In the genomic region with DNA sequence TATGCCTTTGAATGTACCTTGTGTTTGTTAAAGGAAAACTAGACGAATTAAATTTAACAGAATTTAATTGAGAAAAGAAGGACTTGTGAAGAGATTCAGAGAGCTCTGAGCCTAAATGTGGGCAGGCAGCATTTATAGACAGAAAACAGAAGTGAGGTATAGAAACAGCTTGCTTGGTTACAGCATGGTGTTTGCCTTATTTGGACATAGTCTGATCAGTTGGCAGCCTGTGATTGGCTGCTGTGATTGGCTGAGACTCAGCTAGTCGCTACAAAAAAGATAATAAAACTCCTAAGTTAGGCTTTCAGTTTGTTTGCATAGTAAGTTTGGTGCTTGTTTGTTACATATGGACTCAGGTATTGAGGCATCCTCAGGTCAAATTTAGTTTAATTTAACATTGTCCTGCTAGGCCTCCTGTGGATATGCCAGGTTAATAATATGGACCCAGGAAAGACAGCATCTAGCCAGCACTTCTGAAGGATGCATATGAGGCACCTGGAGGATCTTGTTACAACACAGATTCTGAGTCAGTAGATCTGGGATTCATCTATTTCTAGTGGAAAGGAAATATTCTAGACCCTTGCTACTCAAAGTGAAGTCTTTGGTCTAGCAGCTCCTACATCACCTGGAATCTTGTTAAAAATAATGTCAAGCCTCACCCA, we compare ENCODE assay signal across 12 cellular contexts. TPM values are rescaled to one million over a fixed set of nuclear protein-coding genes. Genes with fewer than 3 reads are reported as not detected.
DNase-seq lines count a peak whose midpoint lies in the region; ATAC-seq, FAIRE-seq and TF ChIP-seq lines count a peak whose summit lies in the region.
"Had no signal": no experiment of that assay in that cellular context is flagged by ENCODE, and none has a peak within 500 bp of the region (broad histone marks: within the 10 kb centered on the region; RNA-seq: fewer than 3 reads in every experiment).

No MANE protein-coding gene starts in this region.

- no peak overlapping the region for H3K23ac ChIP-seq in H1 (ENCODE audit: insufficient read length)

- ATAC-seq in GM18519 (IDR thresholded peaks at IDR 0.05; ENCODE audit: low FRiP score, unreplicated experiment) (peak; percentile 71), GM19467 (IDR thresholded peaks at IDR 0.05; ENCODE audit: unreplicated experiment) (no peak)
- ATAC-seq: A549, mucosa of descending colon had no signal

- no peak overlapping the region for H4K5ac ChIP-seq in H1 (ENCODE audit: insufficient read length, low read depth, low read length)

- H3K23me2 ChIP-seq in H1 (ENCODE audit: low read depth, low read length): no peaks in the 10 kb centered on the region

- 68% methylated on average over 2 of the region's 2 CpGs; no CpG with 5 or more reads in 1 of the 2 experiments for WGBS in H1 (ENCODE audit: extremely low coverage in 1 of 2, insufficient coverage in 1 of 2, insufficient read length in 1 of 2, insufficient replicate concordance in 2 of 2, low coverage in 1 of 2, low lambda C conversion rate in 2 of 2, missing lambda C conversion rate in 1 of 2), 2 experiments
- WGBS in adrenal gland, 4 donors: 40 to 62% (median 51%) methylated on average over 2 of the region's 2 CpGs

- DNase-seq in NCI-H748 (lab: John Stamatoyannopoulos, UW; ENCODE audit: unreplicated experiment) (peak; percentile 53), NCI-H748 treated with DMSO at 0.1 percent for 48 hours (lab: John Stamatoyannopoulos, UW) (no peak), RPMI7951 (ENCODE audit: low read depth) (peak; percentile 23), H1 (ENCODE audit: low read depth in 1 of 2, low spot score in 2 of 2) (no peak), adrenal gland (no peak), DMS79 treated with DMSO at 0.1 percent for 48 hours (lab: John Stamatoyannopoulos, UW) (no peak)
- DNase-seq: activated gamma-delta T cell treated with Interleukin-2 at 50 U/mL for 16 hours, EL, mucosa of descending colon had no signal

- TF ChIP-seq CTCF in H1 (IDR thresholded peaks at IDR 0.05; ENCODE audit: control extremely low read depth in 1 of 3, insufficient read depth in 1 of 3, low read depth in 1 of 3, low read length in 3 of 3) (no peak), adrenal gland (IDR thresholded peaks at IDR 0.05) (no peak)

- FAIRE-seq in H1 (lab: Jason Lieb, UNC): peak; percentile 39

- CTCF ChIA-PET in H1 (lab: Charles Lee; ENCODE audit: partially characterized antibody): interaction anchor here (0.6 to 0.7 kb wide), 2 partner anchors 51 to 807 kb away, joined by 3 read pairs; no protein-coding TSS in a partner anchor

- no peak overlapping the region for H2BK12ac ChIP-seq in H1 (ENCODE audit: low read depth, low read length)

- H3K79me1 ChIP-seq in H1 (ENCODE audit: low read depth, low read length): no peaks in the 10 kb centered on the region

- H2AK5ac ChIP-seq in H1 (ENCODE audit: low read depth, low read length): no peak overlapping the region

- H3K9ac ChIP-seq in H1 (replicated peaks in 1 of 4; ENCODE audit: extremely low read depth in 1 of 4, low read depth in 3 of 4, low read length in 3 of 4): no peak overlapping the region

- POLR2A ChIA-PET in H1 (lab: Charles Lee; ENCODE audit: partially characterized antibody): interaction anchor here (0.6 kb wide), 2 partner anchors 29 to 153 kb away, joined by 3 read pairs; no protein-coding TSS in a partner anchor

- intact Hi-C loops in adrenal gland (cut with DNase I): no loop called here

- peak overlapping the region; percentile 82 for H2AFZ ChIP-seq in H1 (ENCODE audit: low read length)

- H3K4me1 ChIP-seq in H1 (replicated peaks in 1 of 4; ENCODE audit: control insufficient read depth in 3 of 4, insufficient read depth in 4 of 4, low read length in 3 of 4) (peaks cover 0 to 4% (median 1%) of the 10 kb centered on the region in 4 experiments; a peak in 1 of 7 replicates), adrenal gland (replicated peaks in 1 of 2) (no peaks in the 10 kb centered on the region)
- H3K4me1 ChIP-seq: A549 had no signal

- H3K4me3 ChIP-seq in H1 (ENCODE audit: extremely low read depth in 1 of 4, insufficient read depth in 2 of 4, low read depth in 3 of 4, low read length in 4 of 4) (no peak overlapping the region), adrenal gland (no peak overlapping the region)
- H3K4me3 ChIP-seq: A549, mucosa of descending colon had no signal

- no peaks in the 10 kb centered on the region; a peak in 1 of 7 replicates for H3K27me3 ChIP-seq in H1 (replicated peaks in 1 of 4; ENCODE audit: control insufficient read depth in 3 of 4, extremely low read depth in 1 of 4, insufficient read depth in 3 of 4, low read length in 3 of 4)
- peaks cover 5% of the 10 kb centered on the region for H3K27me3 ChIP-seq in adrenal gland

- TF ChIP-seq POLR2A in H1 (IDR thresholded peaks at IDR 0.05; ENCODE audit: control extremely low read depth in 1 of 2, low read depth in 2 of 2, low read length in 2 of 2) (no peak), adrenal gland (IDR thresholded peaks at IDR 0.05) (no peak)

- no peak for TF ChIP-seq EP300 in H1 (IDR thresholded peaks at IDR 0.05; ENCODE audit: borderline replicate concordance in 1 of 2, low read depth in 2 of 2, low read length in 2 of 2)

- H3K18ac ChIP-seq in H1 (ENCODE audit: extremely low read depth, low read length): no peak overlapping the region

- H3K9me3 ChIP-seq in H1 (ENCODE audit: insufficient read depth in 2 of 2, low read depth in 1 of 2, low read length in 1 of 2) (no peaks in the 10 kb centered on the region), adrenal gland (replicated peaks in 1 of 3) (no peaks in the 10 kb centered on the region)
- H3K9me3 ChIP-seq: mucosa of descending colon had no signal

- no peak overlapping the region for H3K56ac ChIP-seq in H1 (replicated peaks; ENCODE audit: insufficient read length, low read depth, low read length)

- H3K4me2 ChIP-seq in H1 (ENCODE audit: insufficient read depth in 1 of 2, low read depth in 2 of 2, low read length in 2 of 2): 0 out of 4 replicates have a peak overlapping the region, but pooled peaks of 1 of the 2 experiments have one; percentile 24
- H3K4me2 ChIP-seq: A549 had no signal

- H2BK120ac ChIP-seq in H1 (replicated peaks; ENCODE audit: low read depth, low read length): no peak overlapping the region

- no peak overlapping the region for H2BK20ac ChIP-seq in H1 (ENCODE audit: low read length)

- H3K36me3 ChIP-seq in H1 (ENCODE audit: control insufficient read depth in 2 of 4, insufficient read depth in 4 of 4, low read length in 3 of 4): no peaks in the 10 kb centered on the region
- H3K36me3 ChIP-seq in adrenal gland (replicated peaks in 1 of 2): no peaks in the 10 kb centered on the region

- H3K14ac ChIP-seq in H1 (ENCODE audit: insufficient read length): no peak overlapping the region

- H2BK5ac ChIP-seq in H1 (ENCODE audit: low read depth, low read length): no peak overlapping the region

- no peak for TF ChIP-seq RAD21 in H1 (IDR thresholded peaks at IDR 0.05 in 1 of 2, conservative IDR thresholded peaks at IDR 0.05 in 1 of 2; ENCODE audit: low read depth in 2 of 2, low read length in 2 of 2)

- H4K8ac ChIP-seq in H1 (ENCODE audit: extremely low read depth, insufficient read depth, low read length): no peak overlapping the region

- no peak overlapping the region for H4K91ac ChIP-seq in H1 (replicated peaks; ENCODE audit: insufficient read length, low read length)

- no peaks in the 10 kb centered on the region for H3K79me2 ChIP-seq in H1 (ENCODE audit: control insufficient read depth in 1 of 2, insufficient read depth in 2 of 2, low read length in 2 of 2)

- H2BK15ac ChIP-seq in H1 (ENCODE audit: low read length): no peak overlapping the region

- no peak overlapping the region for H3K27ac ChIP-seq in H1 (ENCODE audit: low read depth, low read length)
- H3K27ac ChIP-seq in adrenal gland: no peak overlapping the region
- H3K27ac ChIP-seq: A549 had no signal

- no peak overlapping the region for H3K4ac ChIP-seq in H1 (replicated peaks; ENCODE audit: insufficient read length, low read depth, low read length)

- H4K20me1 ChIP-seq in H1 (replicated peaks in 1 of 2; ENCODE audit: control insufficient read depth in 1 of 2, insufficient read depth in 2 of 2, low read length in 2 of 2): no peaks in the 10 kb centered on the region

TF ChIP-seq in H1, 55 proteins besides CTCF, POLR2A, EP300 and RAD21:
- peak; percentile 94 for TF ChIP-seq SRF (IDR thresholded peaks at IDR 0.05; ENCODE audit: low read depth, low read length)
- TF ChIP-seq, protein P1, sequence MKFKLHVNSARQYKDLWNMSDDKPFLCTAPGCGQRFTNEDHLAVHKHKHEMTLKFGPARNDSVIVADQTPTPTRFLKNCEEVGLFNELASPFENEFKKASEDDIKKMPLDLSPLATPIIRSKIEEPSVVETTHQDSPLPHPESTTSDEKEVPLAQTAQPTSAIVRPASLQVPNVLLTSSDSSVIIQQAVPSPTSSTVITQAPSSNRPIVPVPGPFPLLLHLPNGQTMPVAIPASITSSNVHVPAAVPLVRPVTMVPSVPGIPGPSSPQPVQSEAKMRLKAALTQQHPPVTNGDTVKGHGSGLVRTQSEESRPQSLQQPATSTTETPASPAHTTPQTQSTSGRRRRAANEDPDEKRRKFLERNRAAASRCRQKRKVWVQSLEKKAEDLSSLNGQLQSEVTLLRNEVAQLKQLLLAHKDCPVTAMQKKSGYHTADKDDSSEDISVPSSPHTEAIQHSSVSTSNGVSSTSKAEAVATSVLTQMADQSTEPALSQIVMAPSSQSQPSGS (IDR thresholded peaks at IDR 0.05; ENCODE audit: low read length): no peak

RNA-seq across cellular contexts. Expression of gene SLFN5, which starts 43.4 kb away (rescaled TPM):
- 9.7 and 12.0 TPM in 2 replicates for total RNA-seq in RPMI7951 (2014; rRNA removed; shearing (Covaris generic))
- total RNA-seq in H1 (2021; fragmentation: NEBNext Ultra II Directional; extraction: Animal tissue kit (Norgen Biotek cat#: 25700)): 2.6 and 3.0 TPM in 2 replicates
- 0.86 and 0.96 TPM in 2 replicates for polyA plus RNA-seq in H1 (2011; rRNA removed)
- polyA plus RNA-seq in H1 (2011; cell fraction: cytosol; rRNA removed): 1.7 TPM
- 1.4 TPM for polyA plus RNA-seq in H1 (2011; cell fraction: nucleus; rRNA removed)
- 2.1 to 3.7 TPM (median 2.3 TPM) in 4 replicates for polyA plus RNA-seq in H1 (2012, experiment 1 of 2)
- 0.08 TPM for polyA plus RNA-seq in H1 (2012, experiment 2 of 2)
- 2.2 TPM for polyA plus RNA-seq in H1 (2013, experiment 1 of 2)
- polyA plus RNA-seq in H1 (2013, experiment 2 of 2): 2.1 TPM
- 4.1 and 4.3 TPM in 2 replicates for polyA minus RNA-seq in H1 (2011; rRNA and poly(A)+ RNA removed)
- 1.5 TPM for polyA minus RNA-seq in H1 (2011; cell fraction: cytosol; rRNA and poly(A)+ RNA removed)
- polyA minus RNA-seq in H1 (2011; cell fraction: nucleus; rRNA and poly(A)+ RNA removed): 4.8 TPM
- 10 to 100 TPM; 33.2 to 57.8 (median 38.8) TPM for total RNA-seq in adrenal gland
- 10 to 100 TPM in 1 of 3 donors, 1 to 10 TPM in 2; 4.3 to 16.5 (median 8.0) TPM for polyA plus RNA-seq in adrenal gland

Comparison
In these comparisons a context has a peak if more than half of its experiments do, and no peak if none do; other contexts are left out.
1. DNase-seq: peak in NCI-H748 (single experiment) and RPMI7951 (single experiment); none in NCI-H748 treated with DMSO at 0.1 percent for 48 hours (single experiment), H1 (0 of 2), adrenal gland (0 of 7) and DMS79 treated with DMSO at 0.1 percent for 48 hours (single experiment).